Comparison of ENCODE assay signal across 23 cellular contexts in genomic region chr4:14167876-14168510, GRCh38.
DNase-seq lines count a peak whose midpoint lies in the region; ATAC-seq and TF ChIP-seq lines count a peak whose summit lies in the region.
"Had no signal": no experiment of that assay in that cellular context is flagged by ENCODE, and none has a peak within 500 bp of the region (broad histone marks: within the 10 kb centered on the region; RNA-seq: fewer than 3 reads in every experiment).

No MANE protein-coding gene starts in this region.

- H3K27me3 ChIP-seq in PC-9 (ENCODE audit: insufficient read depth, low read depth) (no peaks in the 10 kb centered on the region), esophagus squamous epithelium (no peaks in the 10 kb centered on the region)
- H3K27me3 ChIP-seq: stomach, upper lobe of left lung had no signal

- H3K4me3 Mint-ChIP-seq in memory B cell = peak overlapping the region; percentile 32
- no peak overlapping the region for H3K4me3 Mint-ChIP-seq in effector memory CD8-positive, alpha-beta T cell
- H3K4me3 Mint-ChIP-seq: activated CD4-positive, alpha-beta T cell treated with anti-CD3 and anti-CD28 coated beads for 36 hours; CD8-positive, alpha-beta memory T cell; naive thymus-derived CD4-positive, alpha-beta T cell had no signal

- DNase-seq in HCEC 1CT (peak; percentile 7), PC-9 (peak in 1 of 2 experiments; percentile 94), choroid plexus epithelial cell (ENCODE audit: low read depth) (peak; percentile 28), memory B cell (ENCODE audit: low spot score in 2 of 2) (no peak), esophagus squamous epithelium (lab: John Stamatoyannopoulos, UW) (no peak), NCI-H2196 (lab: John Stamatoyannopoulos, UW; ENCODE audit: unreplicated experiment) (no peak)
- DNase-seq in effector memory CD8-positive, alpha-beta T cell = no peak
- DNase-seq: activated CD4-positive, alpha-beta T cell treated with anti-CD3 and anti-CD28 coated beads for 36 hours; CD8-positive, alpha-beta memory T cell; central memory CD4-positive, alpha-beta T cell; DMS79 treated with DMSO at 0.1 percent for 48 hours; islet precursor cell; naive thymus-derived CD4-positive, alpha-beta T cell; NCI-H1092; NCI-H524 treated with DMSO at 0.1 percent for 48 hours; OCI-M1; small intestine; stimulated activated CD4-positive, alpha-beta T cell treated with anti-CD3 and anti-CD28 coated beads, Interleukin-4, amount 100 ng/mL, for 1 hour; stomach; upper lobe of left lung had no signal

- H3K79me2 ChIP-seq in PC-9 (ENCODE audit: low read depth) = no peaks in the 10 kb centered on the region
- H3K79me2 ChIP-seq: parathyroid adenoma had no signal

- WGBS in esophagus squamous epithelium, 2 donors = 62 to 69% methylated on average over 8 of the region's 8 CpGs

- H3K9me3 ChIP-seq in PC-9 (ENCODE audit: insufficient read depth, low read depth) (no peaks in the 10 kb centered on the region; the same call in 1 of the 2 replicates), esophagus squamous epithelium (no peaks in the 10 kb centered on the region)
- H3K9me3 ChIP-seq: stomach, upper lobe of left lung had no signal

- H3F3A ChIP-seq in PC-9 (ENCODE audit: insufficient read depth, low read depth) = peaks cover 25% of the 10 kb centered on the region

- POLR2A ChIA-PET in PC-9 (lab: Charles Lee; ENCODE audit: unreplicated experiment) = interaction anchor here (0.6 kb wide), 1 partner anchor 246 kb away, joined by 23 read pairs; no protein-coding TSS in a partner anchor

- H3K27me3 Mint-ChIP-seq in memory B cell = no peaks in the 10 kb centered on the region
- peaks cover 0 to 5% of the 10 kb centered on the region in 2 donors for H3K27me3 Mint-ChIP-seq in effector memory CD8-positive, alpha-beta T cell
- H3K27me3 Mint-ChIP-seq: activated CD4-positive, alpha-beta T cell treated with anti-CD3 and anti-CD28 coated beads for 36 hours had no signal

- TF ChIP-seq CTCF in PC-9 (conservative IDR thresholded peaks at IDR 0.05) (no peak), choroid plexus epithelial cell (conservative IDR thresholded peaks at IDR 0.05; ENCODE audit: low read depth, low read length) (no peak), esophagus squamous epithelium (IDR thresholded peaks at IDR 0.05) (no peak)

- H3K36me3 ChIP-seq in PC-9 (ENCODE audit: low read depth) (no peaks in the 10 kb centered on the region), esophagus squamous epithelium (no peaks in the 10 kb centered on the region)
- H3K36me3 ChIP-seq: stomach, upper lobe of left lung had no signal

- H3K9me2 ChIP-seq in PC-9 (ENCODE audit: insufficient read depth) = no peaks in the 10 kb centered on the region; the same call in 1 of the 2 replicates

- peaks cover 38% of the 10 kb centered on the region for H3K4me1 Mint-ChIP-seq in memory B cell
- no peaks in the 10 kb centered on the region for H3K4me1 Mint-ChIP-seq in effector memory CD8-positive, alpha-beta T cell (ENCODE audit: low read depth in 2 of 2)
- H3K4me1 Mint-ChIP-seq: activated CD4-positive, alpha-beta T cell treated with anti-CD3 and anti-CD28 coated beads for 36 hours; CD8-positive, alpha-beta memory T cell had no signal

- CTCF ChIA-PET in PC-9 (lab: Charles Lee) = interaction anchor here (0.8 kb wide), 1 partner anchor 201 kb away, joined by 12 read pairs; no protein-coding TSS in a partner anchor

- no peak overlapping the region; the same call in 1 of the 2 replicates for H2AFZ ChIP-seq in PC-9
- H2AFZ ChIP-seq: parathyroid adenoma had no signal

- peak overlapping the region; percentile 99 for H3K27ac ChIP-seq in PC-9
- H3K27ac ChIP-seq in esophagus squamous epithelium = no peak overlapping the region
- H3K27ac ChIP-seq: parathyroid adenoma, stomach, upper lobe of left lung had no signal

- no peaks in the 10 kb centered on the region for H3K9me3 Mint-ChIP-seq in memory B cell
- H3K9me3 Mint-ChIP-seq in effector memory CD8-positive, alpha-beta T cell = peaks cover 0 to 16% of the 10 kb centered on the region in 2 donors
- H3K9me3 Mint-ChIP-seq: activated T-helper 2 cell treated with anti-CD3 and anti-CD28 coated beads, Interferon-gamma antibody, Interleukin-2, Interleukin-4, amounts not matched to agents 10 μg/mL and 5 μg/mL and 100 μg/mL, durations not matched to agents 14 hours and 24 hours and 36 hours had no signal

- peaks cover 1% of the 10 kb centered on the region for H3K36me3 Mint-ChIP-seq in memory B cell
- no peaks in the 10 kb centered on the region for H3K36me3 Mint-ChIP-seq in effector memory CD8-positive, alpha-beta T cell (ENCODE audit: insufficient read depth)
- H3K36me3 Mint-ChIP-seq: naive thymus-derived CD4-positive, alpha-beta T cell had no signal

- H3K4me3 ChIP-seq in PC-9 = peak overlapping the region; percentile 41; the same call in 1 of the 2 replicates
- no peak overlapping the region for H3K4me3 ChIP-seq in choroid plexus epithelial cell (ENCODE audit: low read depth, low read length)
- no peak overlapping the region for H3K4me3 ChIP-seq in esophagus squamous epithelium
- H3K4me3 ChIP-seq: stomach, upper lobe of left lung had no signal

- H3K4me2 ChIP-seq in PC-9 = peak overlapping the region; percentile 68

- ATAC-seq in memory B cell (ENCODE audit: low read depth) = no peak
- no peak for ATAC-seq in effector memory CD8-positive, alpha-beta T cell (replicated peaks)
- ATAC-seq in HG02938 (IDR thresholded peaks at IDR 0.05; ENCODE audit: unreplicated experiment) = no peak
- ATAC-seq: activated CD4-positive, alpha-beta T cell treated with anti-CD3 and anti-CD28 coated beads for 36 hours had no signal

- H3K4me1 ChIP-seq in PC-9 (replicated peaks; ENCODE audit: insufficient read depth) (peaks cover 37% of the 10 kb centered on the region), esophagus squamous epithelium (peaks cover 0 to 9% (median 0%) of the 10 kb centered on the region in 3 donors)

- intact Hi-C loops in PC-9 (cut with micrococcal nuclease; ENCODE audit: unreplicated experiment) = loop anchor here (1.0 to 10.0 kb wide), 6 partner anchors 179 to 834 kb away; partner anchors contain the start of gene CPEB2
- intact Hi-C loops in esophagus squamous epithelium (cut with DNase I) = no loop called here

- BruUV-seq in PC-9 (replicated peaks; lab: Mats Ljungman, UMichigan) = no TSS peak

- no peak for TF ChIP-seq POLR2A in esophagus squamous epithelium (IDR thresholded peaks at IDR 0.05)

- peak overlapping the region; percentile 35 for H3K27ac Mint-ChIP-seq in memory B cell
- H3K27ac Mint-ChIP-seq in effector memory CD8-positive, alpha-beta T cell = no peak overlapping the region
- H3K27ac Mint-ChIP-seq: activated CD4-positive, alpha-beta T cell treated with anti-CD3 and anti-CD28 coated beads for 36 hours; activated T-helper 2 cell treated with anti-CD3 and anti-CD28 coated beads, Interferon-gamma antibody, Interleukin-2, Interleukin-4, amounts not matched to agents 10 μg/mL and 5 μg/mL and 100 μg/mL, durations not matched to agents 14 hours and 24 hours and 36 hours; CD8-positive, alpha-beta memory T cell; naive thymus-derived CD4-positive, alpha-beta T cell had no signal

- no peaks in the 10 kb centered on the region for H4K20me1 ChIP-seq in PC-9 (ENCODE audit: insufficient read depth)

Comparison
In these comparisons a context has a peak if more than half of its experiments do, and no peak if none do; other contexts are left out.
1. DNase-seq: peak in HCEC 1CT (single experiment) and choroid plexus epithelial cell (single experiment); none in memory B cell (0 of 2), esophagus squamous epithelium (single experiment), effector memory CD8-positive, alpha-beta T cell (0 of 3) and NCI-H2196 (single experiment).